Comparison of ENCODE assay signal across 8 cellular contexts in genomic region chr2:24123212-24124002, GRCh38. TPM values are rescaled to one million over a fixed set of nuclear protein-coding genes. Genes with fewer than 3 reads are reported as not detected.
DNase-seq lines count a peak whose midpoint lies in the region; ATAC-seq and TF ChIP-seq lines count a peak whose summit lies in the region.

Gene FAM228B (plus strand): TSS chr2:24123469. CDS start chr2:24124362, 893 bp downstream.
Gene PFN4 (minus strand): TSS chr2:24123334. CDS start chr2:24122535, 799 bp downstream.

- H3K27ac Mint-ChIP-seq in endothelial cell (ENCODE audit: unreplicated experiment), result peak within 1 kb of the TSS; percentile 42

- ATAC-seq in GM19455 (IDR thresholded peaks at IDR 0.05; ENCODE audit: unreplicated experiment) (peak; percentile 96), HG03571 (IDR thresholded peaks at IDR 0.05; ENCODE audit: unreplicated experiment) (peak; percentile 76)

- peaks cover 7% of the 10 kb centered on the region for H3K4me1 Mint-ChIP-seq in endothelial cell (ENCODE audit: unreplicated experiment)

- H3K4me3 Mint-ChIP-seq in endothelial cell (ENCODE audit: unreplicated experiment), result peak within 1 kb of the TSS; percentile 93

- H3K27me3 Mint-ChIP-seq in endothelial cell (ENCODE audit: unreplicated experiment), result peaks cover 2% of the 10 kb centered on the region

- H3K36me3 Mint-ChIP-seq in endothelial cell (ENCODE audit: low read depth, unreplicated experiment), result no peaks in the 10 kb centered on the region

- no peak for TF ChIP-seq CTCF in endothelial cell (IDR thresholded peaks at IDR 0.05; ENCODE audit: unreplicated experiment)

- no peaks in the 10 kb centered on the region for H3K9me3 Mint-ChIP-seq in endothelial cell (ENCODE audit: unreplicated experiment)

- peak; percentile 90 for DNase-seq in COLO668 (lab: John Stamatoyannopoulos, UW; ENCODE audit: unreplicated experiment)
- peak; percentile 73 for DNase-seq in NCI-H82 treated with DMSO at 0.1 percent for 48 hours (lab: John Stamatoyannopoulos, UW; ENCODE audit: unreplicated experiment)
- DNase-seq in activated CD8-positive, alpha-beta memory T cell treated with anti-CD3 and anti-CD28 coated beads, Interleukin-2, amount 50 U/mL, for 1 hour (ENCODE audit: extremely low read depth), result peak; percentile 13
- DNase-seq in endothelial cell (ENCODE audit: low spot score), result peak; percentile 65
- peak; percentile 86 for DNase-seq in midbrain (lab: John Stamatoyannopoulos, UW)
- DNase-seq in stimulated activated CD8-positive, alpha-beta memory T cell treated with anti-CD3 and anti-CD28 coated beads, Interleukin-2, amount 100 ng/mL, for 1 hour (ENCODE audit: low read depth in 2 of 2), result peak; percentile 31 to 33

RNA-seq across cellular contexts. Expression of gene FAM228B, which starts in this region (rescaled TPM):
- 21.3 TPM for total RNA-seq in endothelial cell (ENCODE audit: unreplicated experiment)

RNA-seq across cellular contexts. Expression of gene PFN4, which starts in this region (rescaled TPM):
- total RNA-seq in endothelial cell (ENCODE audit: unreplicated experiment), result 1.0 TPM

Comparison
In these comparisons a context has a peak if more than half of its experiments do, and no peak if none do; other contexts are left out.
1. Peak in every context shown above with its lines: DNase-seq and ATAC-seq.
2. DNase-seq: peak in every context shown above with its lines; median percentile 90 in COLO668; 86 in midbrain; 73 in NCI-H82 treated with DMSO at 0.1 percent for 48 hours; 65 in endothelial cell; 32 in stimulated activated CD8-positive, alpha-beta memory T cell treated with anti-CD3 and anti-CD28 coated beads, Interleukin-2, amount 100 ng/mL, for 1 hour; 13 in activated CD8-positive, alpha-beta memory T cell treated with anti-CD3 and anti-CD28 coated beads, Interleukin-2, amount 50 U/mL, for 1 hour.